ENCODE assay signal across 31 cellular contexts in genomic region chr6:32950010-32950409, GRCh38. TPM values are rescaled to one million over a fixed set of nuclear protein-coding genes. Genes with fewer than 3 reads are reported as not detected.
A peak's percentile ranks its signal among the peaks of the same experiment; 100 is the strongest.
DNase-seq lines count a peak whose midpoint lies in the region; ATAC-seq, FAIRE-seq and TF ChIP-seq lines count a peak whose summit lies in the region.
"Had no signal": no experiment of that assay in that cellular context is flagged by ENCODE, and none has a peak within 500 bp of the region (broad histone marks: within the 10 kb centered on the region; RNA-seq: fewer than 3 reads in every experiment).

No MANE protein-coding gene starts in this region.

- intact Hi-C loops in HepG2 (cut with micrococcal nuclease; ENCODE audit: unreplicated experiment) (no loop called here), right lobe of liver (cut with DNase I) (no loop called here)

- H3K27me3 Mint-ChIP-seq in T-helper 17 cell (no peaks in the 10 kb centered on the region), GM23338 (ENCODE audit: insufficient read depth, low read depth, poor library complexity) (peaks cover 2% of the 10 kb centered on the region)

- H3K4me1 Mint-ChIP-seq in T-helper 17 cell (peaks cover 38% of the 10 kb centered on the region), GM23338 (peaks cover 28% of the 10 kb centered on the region)
- H3K4me1 Mint-ChIP-seq in stimulated activated effector memory CD8-positive, alpha-beta T cell treated with anti-CD3 and anti-CD28 coated beads, Interleukin-12 subunit alpha, Interleukin-12 subunit beta, amount 100 ng/mL, for 72 hours: peaks cover 66% of the 10 kb centered on the region

- in situ Hi-C loops in HepG2 (cut with HindIII; ENCODE audit: extremely low pct_ligation_motif_present, low pct_unique_long_range_greater_than_20kb): loop anchor here (25.0 kb wide), 1 partner anchor 1038 kb away; the partner anchor contains the start of gene ZBTB12

- H3K9ac ChIP-seq in HepG2 (ENCODE audit: insufficient read depth, low read depth, low read length): no peak overlapping the region
- H3K9ac ChIP-seq: parathyroid adenoma had no signal

- TF ChIP-seq CTCF in HepG2 (CRISPR knock-in tag; IDR thresholded peaks at IDR 0.05) (no peak), right lobe of liver (IDR thresholded peaks at IDR 0.05) (no peak), GM12864 (IDR thresholded peaks at IDR 0.05; ENCODE audit: low read depth, low read length, missing control alignments) (no peak), GM23338 (conservative IDR thresholded peaks at IDR 0.05; ENCODE audit: low read depth in 2 of 2) (no peak)

- H2AFZ ChIP-seq in HepG2 (ENCODE audit: low read length) (no peak overlapping the region), GM23338 (no peak overlapping the region)
- H2AFZ ChIP-seq: parathyroid adenoma had no signal

- H3K4me3 Mint-ChIP-seq in T-helper 17 cell (no peak overlapping the region), GM23338 (no peak overlapping the region)
- peak overlapping the region; percentile 16 for H3K4me3 Mint-ChIP-seq in stimulated activated effector memory CD8-positive, alpha-beta T cell treated with anti-CD3 and anti-CD28 coated beads, Interleukin-12 subunit alpha, Interleukin-12 subunit beta, amount 100 ng/mL, for 72 hours
- H3K4me3 Mint-ChIP-seq: activated naive CD4-positive, alpha-beta T cell treated with anti-CD3 and anti-CD28 coated beads for 36 hours; activated T-helper 1 cell treated with anti-CD3 and anti-CD28 coated beads, Interleukin-12 subunit alpha, Interleukin-12 subunit beta, Interleukin-2, Interleukin-4 antibody, amounts not matched to agents 30 ng/mL and 10 ng/mL and 1 ng/mL, durations not matched to agents 14 hours and 24 hours and 36 hours; neural crest cell had no signal

- H3K79me2 ChIP-seq in HepG2 (ENCODE audit: insufficient read depth, low read length): no peaks in the 10 kb centered on the region
- no peaks in the 10 kb centered on the region for H3K79me2 ChIP-seq in GM23338 (replicated peaks; ENCODE audit: insufficient read depth)
- H3K79me2 ChIP-seq: parathyroid adenoma had no signal

- CTCF ChIA-PET in HepG2 (lab: Yijun Ruan, JAX; ENCODE audit: low intra/inter-chr PET ratio, low total read pairs): no interaction called here

- no TSS peak for BruUV-seq in HepG2 (replicated peaks; lab: Mats Ljungman, UMichigan)

- H3F3A ChIP-seq in GM23338 (replicated peaks; ENCODE audit: low read depth): no peaks in the 10 kb centered on the region; the same call in 1 of the 2 replicates

- no peaks in the 10 kb centered on the region for H3K9me2 ChIP-seq in GM23338 (ENCODE audit: insufficient read depth)

- H3K4me3 ChIP-seq in HepG2 (replicated peaks in 1 of 3; ENCODE audit: insufficient read depth in 1 of 3, low read depth in 2 of 3, low read length in 3 of 3) (no peak overlapping the region), right lobe of liver (no peak overlapping the region), GM12864 (ENCODE audit: low read depth, low read length) (peak overlapping the region; percentile 83), GM23338 (no peak overlapping the region)
- H3K4me3 ChIP-seq: colonic mucosa, lower lobe of right lung, right atrium auricular region, suprapubic skin had no signal

- H3K27ac Mint-ChIP-seq in T-helper 17 cell: peak overlapping the region; percentile 45
- H3K27ac Mint-ChIP-seq in stimulated activated effector memory CD8-positive, alpha-beta T cell treated with anti-CD3 and anti-CD28 coated beads, Interleukin-12 subunit alpha, Interleukin-12 subunit beta, amount 100 ng/mL, for 72 hours: peak overlapping the region; percentile 26
- H3K27ac Mint-ChIP-seq in GM23338: no peak overlapping the region
- H3K27ac Mint-ChIP-seq: activated naive CD4-positive, alpha-beta T cell treated with anti-CD3 and anti-CD28 coated beads for 36 hours; activated T-helper 1 cell treated with anti-CD3 and anti-CD28 coated beads, Interleukin-12 subunit alpha, Interleukin-12 subunit beta, Interleukin-2, Interleukin-4 antibody, amounts not matched to agents 30 ng/mL and 10 ng/mL and 1 ng/mL, durations not matched to agents 14 hours and 24 hours and 36 hours had no signal

- FAIRE-seq in HepG2 (lab: Jason Lieb, UNC): no peak
- FAIRE-seq: bronchial epithelial cell had no signal

- WGBS in HepG2 (ENCODE audit: low lambda C conversion rate): 10% methylated on average over 3 of the region's 3 CpGs
- WGBS in right lobe of liver (ENCODE audit: insufficient coverage, low coverage, low lambda C conversion rate, missing lambda C conversion rate): 90% methylated on average over 1 of the region's 3 CpGs

- POLR2A ChIA-PET in HepG2 (lab: Yijun Ruan, JAX): interaction anchor here (8.9 kb wide), 1 partner anchor 22 kb away, joined by 202 read pairs; the partner anchor contains the start of gene BRD2

- no peak for TF ChIP-seq EP300 in HepG2 (IDR thresholded peaks at IDR 0.05; ENCODE audit: low read depth in 2 of 2, low read length in 2 of 2)
- no peak for TF ChIP-seq EP300 in HepG2 (CRISPR knock-in tag; IDR thresholded peaks at IDR 0.05; ENCODE audit: borderline replicate concordance)

- H3K27me3 ChIP-seq in HepG2 (ENCODE audit: control insufficient read depth in 1 of 2, insufficient read depth in 2 of 2, low read length in 2 of 2): peaks cover 3 to 13% of the 10 kb centered on the region in 2 experiments; a peak in 2 of 5 replicates
- H3K27me3 ChIP-seq in right lobe of liver: no peaks in the 10 kb centered on the region
- no peaks in the 10 kb centered on the region for H3K27me3 ChIP-seq in GM23338 (ENCODE audit: insufficient read depth)
- H3K27me3 ChIP-seq: colonic mucosa, heart left ventricle, right atrium auricular region, spleen, suprapubic skin had no signal

- DNase-seq in HepG2 (ENCODE audit: low spot score) (no peak), right lobe of liver (no peak), GM12864 (ENCODE audit: low read depth) (no peak), T-helper 17 cell (no peak), GM23338 (ENCODE audit: low spot score) (no peak), GM19238 (ENCODE audit: insufficient read length, low spot score) (no peak)
- no peak for DNase-seq in stimulated activated effector memory CD8-positive, alpha-beta T cell treated with anti-CD3 and anti-CD28 coated beads, Interleukin-12 subunit alpha, Interleukin-12 subunit beta, amount 100 ng/mL, for 72 hours (ENCODE audit: low spot score in 2 of 2)
- DNase-seq: ACHN; activated CD4-positive, alpha-beta T cell treated with anti-CD3 and anti-CD28 coated beads for 48 hours; activated naive CD4-positive, alpha-beta T cell treated with anti-CD3 and anti-CD28 coated beads for 36 hours; C1 segment of cervical spinal cord; colonic mucosa; foreskin fibroblast; heart left ventricle; kidney glomerular epithelial cell; lower lobe of right lung; NCI-H1436; NCI-H2107; NCI-H774; spleen; stimulated activated CD4-positive, alpha-beta T cell treated with anti-CD3 and anti-CD28 coated beads, Interleukin-2, amount 100 ng/mL, for 48 hours had no signal

- H3K9me3 Mint-ChIP-seq in stimulated activated effector memory CD8-positive, alpha-beta T cell treated with anti-CD3 and anti-CD28 coated beads, Interleukin-12 subunit alpha, Interleukin-12 subunit beta, amount 100 ng/mL, for 72 hours: no peaks in the 10 kb centered on the region
- H3K9me3 Mint-ChIP-seq in GM23338: no peaks in the 10 kb centered on the region
- H3K9me3 Mint-ChIP-seq: neural crest cell had no signal

- H3K9me3 ChIP-seq in HepG2 (ENCODE audit: low read length) (peaks cover 5% of the 10 kb centered on the region), right lobe of liver (no peaks in the 10 kb centered on the region), T-helper 17 cell (ENCODE audit: control insufficient read depth, low read length, poor library complexity, severe bottlenecking) (no peaks in the 10 kb centered on the region)
- H3K9me3 ChIP-seq: colonic mucosa, lower lobe of right lung, spleen, suprapubic skin had no signal

- no peaks in the 10 kb centered on the region for H3K36me3 Mint-ChIP-seq in T-helper 17 cell (ENCODE audit: low read depth)
- peaks cover 6% of the 10 kb centered on the region for H3K36me3 Mint-ChIP-seq in stimulated activated effector memory CD8-positive, alpha-beta T cell treated with anti-CD3 and anti-CD28 coated beads, Interleukin-12 subunit alpha, Interleukin-12 subunit beta, amount 100 ng/mL, for 72 hours
- no peaks in the 10 kb centered on the region for H3K36me3 Mint-ChIP-seq in GM23338 (ENCODE audit: low read depth)

- H3K4me1 ChIP-seq in HepG2 (ENCODE audit: insufficient read depth, low read length) (peaks cover 12% of the 10 kb centered on the region), right lobe of liver (no peaks in the 10 kb centered on the region), GM23338 (ENCODE audit: insufficient read depth) (peaks cover 8% of the 10 kb centered on the region; the same call in 1 of the 2 replicates)

- no peak overlapping the region for H3K27ac ChIP-seq in HepG2 (ENCODE audit: extremely low read length, insufficient read depth, low read length)
- H3K27ac ChIP-seq in right lobe of liver: no peak overlapping the region
- no peak overlapping the region for H3K27ac ChIP-seq in GM23338 (ENCODE audit: low read depth)
- H3K27ac ChIP-seq: colonic mucosa, heart left ventricle, lower lobe of right lung, parathyroid adenoma, right atrium auricular region, RWPE1, suprapubic skin had no signal

- H3K4me2 ChIP-seq in HepG2 (ENCODE audit: low read depth, low read length): no peak overlapping the region
- no peak overlapping the region for H3K4me2 ChIP-seq in GM23338

- no peaks in the 10 kb centered on the region for H3K36me3 ChIP-seq in HepG2 (replicated peaks in 1 of 2; ENCODE audit: control insufficient read depth in 1 of 2, insufficient read depth in 2 of 2, low read length in 2 of 2)
- no peaks in the 10 kb centered on the region for H3K36me3 ChIP-seq in right lobe of liver
- no peaks in the 10 kb centered on the region for H3K36me3 ChIP-seq in GM23338 (ENCODE audit: insufficient read depth)
- H3K36me3 ChIP-seq: colonic mucosa, right atrium auricular region, suprapubic skin had no signal

- TF ChIP-seq RAD21 in HepG2 (CRISPR knock-in tag; IDR thresholded peaks at IDR 0.05): no peak

- H4K20me1 ChIP-seq in HepG2 (ENCODE audit: insufficient read depth, low read length) (no peaks in the 10 kb centered on the region), GM23338 (replicated peaks; ENCODE audit: insufficient read depth) (no peaks in the 10 kb centered on the region)

- ATAC-seq in HepG2: no peak
- ATAC-seq in right lobe of liver: no peak
- ATAC-seq in T-helper 17 cell: no peak
- ATAC-seq in stimulated activated effector memory CD8-positive, alpha-beta T cell treated with anti-CD3 and anti-CD28 coated beads, Interleukin-12 subunit alpha, Interleukin-12 subunit beta, amount 100 ng/mL, for 72 hours: no peak
- no peak for ATAC-seq in GM23338
- ATAC-seq in HG03457 (IDR thresholded peaks at IDR 0.05; ENCODE audit: unreplicated experiment): no peak
- ATAC-seq: esophagus mucosa, HCT116, heart left ventricle, lower lobe of right lung had no signal

- TF ChIP-seq POLR2A in HepG2 (IDR thresholded peaks at IDR 0.05; ENCODE audit: insufficient read depth in 1 of 2, low read depth in 2 of 2, low read length in 2 of 2) (no peak), right lobe of liver (IDR thresholded peaks at IDR 0.05) (no peak)

RNA-seq across cellular contexts. Expression of gene HLA-DMA, which starts 2.9 kb away (rescaled TPM):
- total RNA-seq in HepG2 (2016; rRNA removed; fragmentation: Illumina TruSeq; extraction: Trizol): 0.71 and 1.3 TPM in 2 replicates
- total RNA-seq in HepG2 (2016; cell fraction: cytosol; rRNA removed; fragmentation: Illumina TruSeq; extraction: Trizol; ENCODE audit: low read depth): 0.53 and 0.61 TPM in 2 replicates
- 0.82 and 1.2 TPM in 2 replicates for total RNA-seq in HepG2 (2016; cell fraction: insoluble cytoplasmic fraction; rRNA removed; fragmentation: Illumina TruSeq; extraction: Trizol)
- total RNA-seq in HepG2 (2016; cell fraction: membrane; rRNA removed; fragmentation: Illumina TruSeq; extraction: Trizol): 0.46 and 0.76 TPM in 2 replicates
- total RNA-seq in HepG2 (2016; cell fraction: nucleus; rRNA removed; fragmentation: Illumina TruSeq; extraction: Trizol): 0.78 and 0.85 TPM in 2 replicates
- 0.70 and 1.7 TPM in 2 replicates for polyA plus RNA-seq in HepG2 (2011; rRNA removed)
- 0.59 and 1.2 TPM in 2 replicates for polyA plus RNA-seq in HepG2 (2011; cell fraction: cytosol; rRNA removed)
- 3.1 and 3.3 TPM in 2 replicates for polyA plus RNA-seq in HepG2 (2011; cell fraction: nucleus; rRNA removed)
- polyA plus RNA-seq in HepG2 (2012): 1.6 and 1.7 TPM in 2 replicates
- 0.12 and 0.36 TPM in 2 replicates for polyA plus RNA-seq in HepG2 (2016; cell fraction: cytosol; fragmentation: Illumina TruSeq; extraction: Trizol; ENCODE audit: low read depth)
- polyA plus RNA-seq in HepG2 (2016; cell fraction: insoluble cytoplasmic fraction; fragmentation: Illumina TruSeq; extraction: Trizol; ENCODE audit: low read depth): 0.62 and 0.68 TPM in 2 replicates
- 0.63 and 0.96 TPM in 2 replicates for polyA plus RNA-seq in HepG2 (2016; cell fraction: membrane; fragmentation: Illumina TruSeq; extraction: Trizol; ENCODE audit: low read depth)
- polyA plus RNA-seq in HepG2 (2016; cell fraction: nucleus; fragmentation: Illumina TruSeq; extraction: Trizol; ENCODE audit: insufficient read depth, low read depth): 2.9 and 4.5 TPM in 2 replicates
- polyA minus RNA-seq in HepG2 (2011; rRNA and poly(A)+ RNA removed; ENCODE audit: low replicate concordance): 1.2 and 1.9 TPM in 2 replicates
- polyA minus RNA-seq in HepG2 (2011; cell fraction: cytosol; rRNA and poly(A)+ RNA removed): not detected in 2 replicates
- 1.7 and 2.3 TPM in 2 replicates for polyA minus RNA-seq in HepG2 (2011; cell fraction: nucleus; rRNA and poly(A)+ RNA removed)
- total RNA-seq in right lobe of liver: 10 to 100 TPM in 4 of 6 experiments, 1 to 10 TPM in 2; 6.9 to 26.2 (median 10.7) TPM
- total RNA-seq in T-helper 17 cell: 10 to 100 TPM; 20.9 to 23.4 TPM
- 3.5 and 5.2 TPM in 2 replicates for total RNA-seq in GM23338 (2014; rRNA removed; shearing (Covaris generic))
- 6.2 and 8.1 TPM in 2 replicates for polyA plus RNA-seq in GM23338 (2016; fragmentation: Nextera tagmentation; extraction: Ambion mirVana)

RNA-seq across cellular contexts. Expression of gene HLA-DMB, which starts 9.2 kb away (rescaled TPM):
- not detected in 2 replicates for total RNA-seq in HepG2 (2016; rRNA removed; fragmentation: Illumina TruSeq; extraction: Trizol)
- total RNA-seq in HepG2 (2016; cell fraction: cytosol; rRNA removed; fragmentation: Illumina TruSeq; extraction: Trizol; ENCODE audit: low read depth): not detected in 2 replicates
- not detected in 2 replicates for total RNA-seq in HepG2 (2016; cell fraction: insoluble cytoplasmic fraction; rRNA removed; fragmentation: Illumina TruSeq; extraction: Trizol)
- total RNA-seq in HepG2 (2016; cell fraction: membrane; rRNA removed; fragmentation: Illumina TruSeq; extraction: Trizol): not detected in 2 replicates
- total RNA-seq in HepG2 (2016; cell fraction: nucleus; rRNA removed; fragmentation: Illumina TruSeq; extraction: Trizol): not detected in 2 replicates
- polyA plus RNA-seq in HepG2 (2011; rRNA removed): not detected in 2 replicates
- not detected in 2 replicates for polyA plus RNA-seq in HepG2 (2011; cell fraction: cytosol; rRNA removed)
- polyA plus RNA-seq in HepG2 (2011; cell fraction: nucleus; rRNA removed): 0.09 TPM in 1 of 2 replicates, not detected in the other
- polyA plus RNA-seq in HepG2 (2012): not detected in 2 replicates
- polyA plus RNA-seq in HepG2 (2016; cell fraction: cytosol; fragmentation: Illumina TruSeq; extraction: Trizol; ENCODE audit: low read depth): not detected in 2 replicates
- polyA plus RNA-seq in HepG2 (2016; cell fraction: insoluble cytoplasmic fraction; fragmentation: Illumina TruSeq; extraction: Trizol; ENCODE audit: low read depth): not detected in 2 replicates
- polyA plus RNA-seq in HepG2 (2016; cell fraction: membrane; fragmentation: Illumina TruSeq; extraction: Trizol; ENCODE audit: low read depth): not detected in 2 replicates
- polyA plus RNA-seq in HepG2 (2016; cell fraction: nucleus; fragmentation: Illumina TruSeq; extraction: Trizol; ENCODE audit: insufficient read depth, low read depth): not detected in 2 replicates
- not detected in 2 replicates for polyA minus RNA-seq in HepG2 (2011; rRNA and poly(A)+ RNA removed; ENCODE audit: low replicate concordance)
- polyA minus RNA-seq in HepG2 (2011; cell fraction: cytosol; rRNA and poly(A)+ RNA removed): not detected in 2 replicates
- not detected in 2 replicates for polyA minus RNA-seq in HepG2 (2011; cell fraction: nucleus; rRNA and poly(A)+ RNA removed)
- total RNA-seq in right lobe of liver: 10 to 100 TPM in 1 of 6 experiments, 1 to 10 TPM in 5; 1.8 to 22.0 (median 6.5) TPM
- total RNA-seq in T-helper 17 cell: 10 to 100 TPM; 11.1 to 23.3 TPM
- total RNA-seq in GM23338 (2014; rRNA removed; shearing (Covaris generic)): 1.3 and 1.6 TPM in 2 replicates
- 0.70 and 1.4 TPM in 2 replicates for polyA plus RNA-seq in GM23338 (2016; fragmentation: Nextera tagmentation; extraction: Ambion mirVana)

RNA-seq across cellular contexts. Expression of gene BRD2, which starts 18.4 kb away (rescaled TPM):
- 71.5 and 143 TPM in 2 replicates for total RNA-seq in HepG2 (2016; rRNA removed; fragmentation: Illumina TruSeq; extraction: Trizol)
- total RNA-seq in HepG2 (2016; cell fraction: cytosol; rRNA removed; fragmentation: Illumina TruSeq; extraction: Trizol; ENCODE audit: low read depth): 57.3 and 65.0 TPM in 2 replicates
- 67.2 and 139 TPM in 2 replicates for total RNA-seq in HepG2 (2016; cell fraction: insoluble cytoplasmic fraction; rRNA removed; fragmentation: Illumina TruSeq; extraction: Trizol)
- 98.6 and 98.8 TPM in 2 replicates for total RNA-seq in HepG2 (2016; cell fraction: membrane; rRNA removed; fragmentation: Illumina TruSeq; extraction: Trizol)
- 221 and 247 TPM in 2 replicates for total RNA-seq in HepG2 (2016; cell fraction: nucleus; rRNA removed; fragmentation: Illumina TruSeq; extraction: Trizol)
- polyA plus RNA-seq in HepG2 (2011; rRNA removed): 194 and 202 TPM in 2 replicates
- polyA plus RNA-seq in HepG2 (2011; cell fraction: cytosol; rRNA removed): 75.6 and 93.5 TPM in 2 replicates
- polyA plus RNA-seq in HepG2 (2011; cell fraction: nucleus; rRNA removed): 401 and 432 TPM in 2 replicates
- polyA plus RNA-seq in HepG2 (2012): 149 and 160 TPM in 2 replicates
- polyA plus RNA-seq in HepG2 (2016; cell fraction: cytosol; fragmentation: Illumina TruSeq; extraction: Trizol; ENCODE audit: low read depth): 30.1 and 33.2 TPM in 2 replicates
- 94.6 and 114 TPM in 2 replicates for polyA plus RNA-seq in HepG2 (2016; cell fraction: insoluble cytoplasmic fraction; fragmentation: Illumina TruSeq; extraction: Trizol; ENCODE audit: low read depth)
- 58.5 and 64.6 TPM in 2 replicates for polyA plus RNA-seq in HepG2 (2016; cell fraction: membrane; fragmentation: Illumina TruSeq; extraction: Trizol; ENCODE audit: low read depth)
- 653 and 682 TPM in 2 replicates for polyA plus RNA-seq in HepG2 (2016; cell fraction: nucleus; fragmentation: Illumina TruSeq; extraction: Trizol; ENCODE audit: insufficient read depth, low read depth)
- polyA minus RNA-seq in HepG2 (2011; rRNA and poly(A)+ RNA removed; ENCODE audit: low replicate concordance): 126 and 157 TPM in 2 replicates
- polyA minus RNA-seq in HepG2 (2011; cell fraction: cytosol; rRNA and poly(A)+ RNA removed): 43.6 and 49.2 TPM in 2 replicates
- 223 and 377 TPM in 2 replicates for polyA minus RNA-seq in HepG2 (2011; cell fraction: nucleus; rRNA and poly(A)+ RNA removed)
- total RNA-seq in right lobe of liver: 100 to 1,000 TPM in 1 of 6 experiments, 10 to 100 TPM in 5; 66.3 to 111 (median 73.7) TPM
- total RNA-seq in T-helper 17 cell: 100 to 1,000 TPM; 409 to 459 TPM
- 169 and 182 TPM in 2 replicates for total RNA-seq in GM23338 (2014; rRNA removed; shearing (Covaris generic))
- polyA plus RNA-seq in GM23338 (2016; fragmentation: Nextera tagmentation; extraction: Ambion mirVana): 81.9 and 84.9 TPM in 2 replicates

RNA-seq across cellular contexts. Expression of gene HLA-DOA, which starts 59.4 kb away (rescaled TPM):
- total RNA-seq in HepG2 (2016; rRNA removed; fragmentation: Illumina TruSeq; extraction: Trizol) (0.07 and 0.09 TPM in 2 replicates), right lobe of liver (1 to 10 TPM in 5 of 6 experiments, under 1 TPM in 1; 0.37 to 3.3 (median 1.2) TPM), T-helper 17 cell (1 to 10 TPM; 2.6 to 5.1 TPM)
- total RNA-seq in HepG2 (2016; cell fraction: cytosol; rRNA removed; fragmentation: Illumina TruSeq; extraction: Trizol; ENCODE audit: low read depth): not detected in 2 replicates
- 0.04 TPM in 1 of 2 replicates, not detected in the other for total RNA-seq in HepG2 (2016; cell fraction: insoluble cytoplasmic fraction; rRNA removed; fragmentation: Illumina TruSeq; extraction: Trizol)
- 0.06 TPM in 1 of 2 replicates, not detected in the other for total RNA-seq in HepG2 (2016; cell fraction: membrane; rRNA removed; fragmentation: Illumina TruSeq; extraction: Trizol)
- total RNA-seq in HepG2 (2016; cell fraction: nucleus; rRNA removed; fragmentation: Illumina TruSeq; extraction: Trizol): 0.09 TPM in 1 of 2 replicates, not detected in the other
- polyA plus RNA-seq in HepG2 (2011; rRNA removed) (0.03 TPM in 1 of 2 replicates, not detected in the other), GM23338 (2016; fragmentation: Nextera tagmentation; extraction: Ambion mirVana) (4.8 TPM in 2 replicates)
- 0.04 TPM in 1 of 2 replicates, not detected in the other for polyA plus RNA-seq in HepG2 (2011; cell fraction: cytosol; rRNA removed)
- not detected in 2 replicates for polyA plus RNA-seq in HepG2 (2011; cell fraction: nucleus; rRNA removed)
- polyA plus RNA-seq in HepG2 (2012): not detected in 2 replicates
- polyA plus RNA-seq in HepG2 (2016; cell fraction: cytosol; fragmentation: Illumina TruSeq; extraction: Trizol; ENCODE audit: low read depth): not detected in 2 replicates
- polyA plus RNA-seq in HepG2 (2016; cell fraction: insoluble cytoplasmic fraction; fragmentation: Illumina TruSeq; extraction: Trizol; ENCODE audit: low read depth): 0.07 TPM in 1 of 2 replicates, not detected in the other
- not detected in 2 replicates for polyA plus RNA-seq in HepG2 (2016; cell fraction: membrane; fragmentation: Illumina TruSeq; extraction: Trizol; ENCODE audit: low read depth)
- polyA plus RNA-seq in HepG2 (2016; cell fraction: nucleus; fragmentation: Illumina TruSeq; extraction: Trizol; ENCODE audit: insufficient read depth, low read depth): 0.63 TPM in 1 of 2 replicates, not detected in the other
- 0.30 TPM in 1 of 2 replicates, not detected in the other for polyA minus RNA-seq in HepG2 (2011; rRNA and poly(A)+ RNA removed; ENCODE audit: low replicate concordance)
- polyA minus RNA-seq in HepG2 (2011; cell fraction: cytosol; rRNA and poly(A)+ RNA removed): not detected in 2 replicates
- polyA minus RNA-seq in HepG2 (2011; cell fraction: nucleus; rRNA and poly(A)+ RNA removed): not detected in 2 replicates
- total RNA-seq in GM23338 (2014; rRNA removed; shearing (Covaris generic)): 30.5 and 34.2 TPM in 2 replicates
- total RNA-seq: bronchial epithelial cell had no signal
